ENCODE assay signal across 18 cellular contexts in genomic region chr7:140345426-140345825, GRCh38. TPM values are rescaled to one million over a fixed set of nuclear protein-coding genes. Genes with fewer than 3 reads are reported as not detected.
DNase-seq lines count a peak whose midpoint lies in the region; ATAC-seq and TF ChIP-seq lines count a peak whose summit lies in the region.
"Had no signal": no experiment of that assay in that cellular context is flagged by ENCODE, and none has a peak within 500 bp of the region (broad histone marks: within the 10 kb centered on the region; RNA-seq: fewer than 3 reads in every experiment).

No MANE protein-coding gene starts in this region.

- 90 to 94% methylated on average over 3 of the region's 3 CpGs for WGBS in endodermal cell (ENCODE audit: insufficient coverage in 1 of 2, insufficient read length in 1 of 2), 2 experiments

- no peaks in the 10 kb centered on the region for H3F3A ChIP-seq in PC-3 (ENCODE audit: low read length, unreplicated experiment)

- no peaks in the 10 kb centered on the region for H3K27me3 ChIP-seq in PC-3 (ENCODE audit: low read length)
- H3K27me3 ChIP-seq in endodermal cell (ENCODE audit: control insufficient read depth, insufficient read depth, low read length, poor library complexity, severe bottlenecking): no peaks in the 10 kb centered on the region
- H3K27me3 ChIP-seq: BE2C had no signal

- no peak overlapping the region for H3K4me3 Mint-ChIP-seq in activated T-helper 1 cell treated with anti-CD3 and anti-CD28 coated beads, Interleukin-12 subunit alpha, Interleukin-12 subunit beta, Interleukin-2, Interleukin-4 antibody, amounts not matched to agents 30 ng/mL and 10 ng/mL and 1 ng/mL, durations not matched to agents 14 hours and 24 hours and 36 hours
- H3K4me3 Mint-ChIP-seq in endodermal cell (no peak overlapping the region), nephron progenitor cell (no peak overlapping the region)
- H3K4me3 Mint-ChIP-seq: CD4-positive, CD25-positive, alpha-beta regulatory T cell; CD8-positive, alpha-beta memory T cell; GM23338; HFFc6; IgD-negative memory B cell had no signal

- H3K9me2 ChIP-seq in PC-3 (replicated peaks; ENCODE audit: low read length): no peaks in the 10 kb centered on the region

- peaks cover 66% of the 10 kb centered on the region for H3K36me3 Mint-ChIP-seq in activated T-helper 1 cell treated with anti-CD3 and anti-CD28 coated beads, Interleukin-12 subunit alpha, Interleukin-12 subunit beta, Interleukin-2, Interleukin-4 antibody, amounts not matched to agents 30 ng/mL and 10 ng/mL and 1 ng/mL, durations not matched to agents 14 hours and 24 hours and 36 hours (ENCODE audit: low read depth)
- H3K36me3 Mint-ChIP-seq in endodermal cell (ENCODE audit: low read depth): peaks cover 72% of the 10 kb centered on the region
- peaks cover 53% of the 10 kb centered on the region for H3K36me3 Mint-ChIP-seq in nephron progenitor cell (ENCODE audit: low read depth)

- H3K4me1 ChIP-seq in PC-3 (ENCODE audit: insufficient read depth, low read length) (no peaks in the 10 kb centered on the region), endodermal cell (ENCODE audit: control insufficient read depth, insufficient read depth, low read length) (peaks cover 11% of the 10 kb centered on the region)

- TF ChIP-seq CTCF in PC-3 (conservative IDR thresholded peaks at IDR 0.05; ENCODE audit: low read depth, low read length) (no peak), endodermal cell (conservative IDR thresholded peaks at IDR 0.05) (no peak), nephron progenitor cell (IDR thresholded peaks at IDR 0.05) (no peak)

- no peak overlapping the region for H3K4me3 ChIP-seq in PC-3 (ENCODE audit: low read length)
- no peak overlapping the region for H3K4me3 ChIP-seq in endodermal cell (ENCODE audit: low read length)
- H3K4me3 ChIP-seq: GM23338 had no signal

- no peak overlapping the region for H3K9ac ChIP-seq in PC-3 (ENCODE audit: low read length)
- H3K9ac ChIP-seq in endodermal cell (ENCODE audit: extremely low read depth, low read length, poor library complexity, severe bottlenecking): no peak overlapping the region

- H3K27ac ChIP-seq in PC-3 (ENCODE audit: low read length): no peak overlapping the region
- H3K27ac ChIP-seq in endodermal cell (ENCODE audit: low read depth, low read length): no peak overlapping the region

- no peaks in the 10 kb centered on the region for H3K9me3 Mint-ChIP-seq in activated T-helper 1 cell treated with anti-CD3 and anti-CD28 coated beads, Interleukin-12 subunit alpha, Interleukin-12 subunit beta, Interleukin-2, Interleukin-4 antibody, amounts not matched to agents 30 ng/mL and 10 ng/mL and 1 ng/mL, durations not matched to agents 14 hours and 24 hours and 36 hours
- H3K9me3 Mint-ChIP-seq in endodermal cell: no peaks in the 10 kb centered on the region
- H3K9me3 Mint-ChIP-seq in nephron progenitor cell: no peaks in the 10 kb centered on the region
- H3K9me3 Mint-ChIP-seq: CD8-positive, alpha-beta memory T cell; GM23338; HFFc6; IgD-negative memory B cell had no signal

- DNase-seq in PC-3 (no peak), endodermal cell (no peak), nephron progenitor cell (no peak), hepatic stellate cell (ENCODE audit: low spot score) (no peak), NCI-H1417 treated with DMSO at 0.1 percent for 48 hours (lab: John Stamatoyannopoulos, UW) (no peak)
- no peak for DNase-seq in activated T-helper 1 cell treated with anti-CD3 and anti-CD28 coated beads, Interleukin-12 subunit alpha, Interleukin-12 subunit beta, Interleukin-2, Interleukin-4 antibody, amounts not matched to agents 30 ng/mL and 10 ng/mL and 1 ng/mL, durations not matched to agents 14 hours and 24 hours and 36 hours (ENCODE audit: low spot score)
- DNase-seq: ACHN; BE2C; C1 segment of cervical spinal cord; CD4-positive, CD25-positive, alpha-beta regulatory T cell; CD8-positive, alpha-beta memory T cell; COR-L47; HCEC 1CT; HFFc6 had no signal

- H3K27me3 Mint-ChIP-seq in activated T-helper 1 cell treated with anti-CD3 and anti-CD28 coated beads, Interleukin-12 subunit alpha, Interleukin-12 subunit beta, Interleukin-2, Interleukin-4 antibody, amounts not matched to agents 30 ng/mL and 10 ng/mL and 1 ng/mL, durations not matched to agents 14 hours and 24 hours and 36 hours (ENCODE audit: insufficient read depth): no peaks in the 10 kb centered on the region
- no peaks in the 10 kb centered on the region for H3K27me3 Mint-ChIP-seq in endodermal cell (ENCODE audit: insufficient read depth)
- H3K27me3 Mint-ChIP-seq in nephron progenitor cell (ENCODE audit: low read depth, poor library complexity): no peaks in the 10 kb centered on the region
- H3K27me3 Mint-ChIP-seq: CD4-positive, CD25-positive, alpha-beta regulatory T cell; CD8-positive, alpha-beta memory T cell; IgD-negative memory B cell had no signal

- POLR2A ChIA-PET in PC-3 (lab: Charles Lee; ENCODE audit: unreplicated experiment): no interaction called here

- H3K27ac Mint-ChIP-seq in activated T-helper 1 cell treated with anti-CD3 and anti-CD28 coated beads, Interleukin-12 subunit alpha, Interleukin-12 subunit beta, Interleukin-2, Interleukin-4 antibody, amounts not matched to agents 30 ng/mL and 10 ng/mL and 1 ng/mL, durations not matched to agents 14 hours and 24 hours and 36 hours: peak overlapping the region; percentile 29
- H3K27ac Mint-ChIP-seq in endodermal cell (peak overlapping the region; percentile 16), nephron progenitor cell (peak overlapping the region; percentile 46)
- H3K27ac Mint-ChIP-seq: CD4-positive, CD25-positive, alpha-beta regulatory T cell; GM23338; HFFc6; IgD-negative memory B cell had no signal

- peaks cover 26% of the 10 kb centered on the region for H3K4me1 Mint-ChIP-seq in activated T-helper 1 cell treated with anti-CD3 and anti-CD28 coated beads, Interleukin-12 subunit alpha, Interleukin-12 subunit beta, Interleukin-2, Interleukin-4 antibody, amounts not matched to agents 30 ng/mL and 10 ng/mL and 1 ng/mL, durations not matched to agents 14 hours and 24 hours and 36 hours (ENCODE audit: low read depth)
- H3K4me1 Mint-ChIP-seq in endodermal cell: peaks cover 15% of the 10 kb centered on the region
- peaks cover 32% of the 10 kb centered on the region for H3K4me1 Mint-ChIP-seq in nephron progenitor cell
- H3K4me1 Mint-ChIP-seq: GM23338 had no signal

- ATAC-seq in PC-3: peak; percentile 46
- ATAC-seq in HG02642 (IDR thresholded peaks at IDR 0.05; ENCODE audit: poor library complexity, unreplicated experiment): no peak
- ATAC-seq: GM23338, HepG2 had no signal

- no peaks in the 10 kb centered on the region for H3K79me2 ChIP-seq in PC-3 (ENCODE audit: low read length)

- intact Hi-C loops in PC-3 (cut with micrococcal nuclease): no loop called here
- intact Hi-C loops in activated T-helper 1 cell treated with anti-CD3 and anti-CD28 coated beads, Interleukin-12 subunit alpha, Interleukin-12 subunit beta, Interleukin-2, Interleukin-4 antibody, amounts not matched to agents 30 ng/mL and 10 ng/mL and 1 ng/mL, durations not matched to agents 14 hours and 24 hours and 36 hours (cut with micrococcal nuclease): no loop called here

- H3K36me3 ChIP-seq in PC-3 (ENCODE audit: low read depth, low read length) (peaks cover 9% of the 10 kb centered on the region), endodermal cell (ENCODE audit: control insufficient read depth, insufficient read depth, low read length) (peaks cover 73% of the 10 kb centered on the region)

- H2AFZ ChIP-seq in PC-3 (ENCODE audit: low read length): no peak overlapping the region
- H2AFZ ChIP-seq: GM23338 had no signal

- CTCF ChIA-PET in PC-3 (lab: Charles Lee): no interaction called here

- H3K4me2 ChIP-seq in PC-3 (ENCODE audit: low read length): no peak overlapping the region
- H3K4me2 ChIP-seq: GM23338 had no signal

- no peaks in the 10 kb centered on the region for H4K20me1 ChIP-seq in PC-3 (ENCODE audit: low read length)

- H3K9me3 ChIP-seq in PC-3 (ENCODE audit: low read length) (no peaks in the 10 kb centered on the region), endodermal cell (ENCODE audit: control insufficient read depth, low read length) (no peaks in the 10 kb centered on the region)
- H3K9me3 ChIP-seq: BE2C had no signal

- no TSS peak for BruUV-seq in PC-3 (replicated peaks; lab: Mats Ljungman, UMichigan)

RNA-seq across cellular contexts. Expression of gene SLC37A3, which starts 52.9 kb away (rescaled TPM):
- total RNA-seq in PC-3 (2014; rRNA removed) (21.8 and 22.1 TPM in 2 replicates), endodermal cell (10 to 100 TPM; 55.4 to 60.5 TPM)
- 169 and 171 TPM in 2 replicates for total RNA-seq in activated T-helper 1 cell treated with anti-CD3 and anti-CD28 coated beads, Interleukin-12 subunit alpha, Interleukin-12 subunit beta, Interleukin-2, Interleukin-4 antibody, amounts not matched to agents 30 ng/mL and 10 ng/mL and 1 ng/mL, durations not matched to agents 14 hours and 24 hours and 36 hours
- polyA plus RNA-seq in endodermal cell (2013, experiment 1 of 2): 59.6 TPM
- polyA plus RNA-seq in endodermal cell (2013, experiment 2 of 2): 57.5 TPM

RNA-seq across cellular contexts. Expression of gene RAB19, which starts 58.4 kb away (rescaled TPM):
- 0.52 and 1.3 TPM in 2 replicates for total RNA-seq in PC-3 (2014; rRNA removed)
- 23.9 and 27.0 TPM in 2 replicates for total RNA-seq in activated T-helper 1 cell treated with anti-CD3 and anti-CD28 coated beads, Interleukin-12 subunit alpha, Interleukin-12 subunit beta, Interleukin-2, Interleukin-4 antibody, amounts not matched to agents 30 ng/mL and 10 ng/mL and 1 ng/mL, durations not matched to agents 14 hours and 24 hours and 36 hours
- 1 to 10 TPM; 5.1 to 5.7 TPM for total RNA-seq in endodermal cell
- not detected for polyA plus RNA-seq in endodermal cell (2013, experiment 1 of 2)
- polyA plus RNA-seq in endodermal cell (2013, experiment 2 of 2): not detected
- total RNA-seq: HFFc6 had no signal
- polyA plus RNA-seq: HepG2 had no signal
